In genomic region chr20:51950926-51951325, GRCh38 we compare ENCODE assay signal across 19 cellular contexts.
DNase-seq lines count a peak whose midpoint lies in the region; ATAC-seq, FAIRE-seq and TF ChIP-seq lines count a peak whose summit lies in the region.
"Had no signal": no experiment of that assay in that cellular context is flagged by ENCODE, and none has a peak within 500 bp of the region (broad histone marks: within the 10 kb centered on the region; RNA-seq: fewer than 3 reads in every experiment).

No MANE protein-coding gene starts in this region.

- H3K36me3 Mint-ChIP-seq in activated CD4-positive, alpha-beta T cell treated with anti-CD3 and anti-CD28 coated beads for 36 hours (ENCODE audit: low read depth): no peaks in the 10 kb centered on the region
- H3K36me3 Mint-ChIP-seq: CD4-positive, alpha-beta memory T cell had no signal

- no peak overlapping the region for H3K23ac ChIP-seq in IMR-90 (ENCODE audit: low read depth, low read length)
- H3K23ac ChIP-seq in H1 (ENCODE audit: insufficient read length): no peak overlapping the region

- POLR2A ChIA-PET in A549 (lab: Yijun Ruan, JAX): no interaction called here
- POLR2A ChIA-PET in IMR-90 (lab: Charles Lee; ENCODE audit: unreplicated experiment): no interaction called here
- POLR2A ChIA-PET in H1 (lab: Charles Lee; ENCODE audit: partially characterized antibody): interaction anchor here (0.7 to 1.0 kb wide), 2 partner anchors 22 to 151 kb away, joined by 3 read pairs; no protein-coding TSS in a partner anchor
- POLR2A ChIA-PET in activated CD4-positive, alpha-beta T cell treated with anti-CD3 and anti-CD28 coated beads for 36 hours (lab: Charles Lee): no interaction called here

- no peak overlapping the region for H3K4me3 Mint-ChIP-seq in activated CD4-positive, alpha-beta T cell treated with anti-CD3 and anti-CD28 coated beads for 36 hours
- H3K4me3 Mint-ChIP-seq: CD4-positive, alpha-beta memory T cell had no signal

- H3K4me1 ChIP-seq in A549 (no peaks in the 10 kb centered on the region), IMR-90 (ENCODE audit: control insufficient read depth, insufficient read depth, low read length) (0 out of 2 replicates have a peak, but pooled peaks cover 1% of the 10 kb centered on the region), H1 (replicated peaks in 1 of 4; ENCODE audit: control insufficient read depth in 3 of 4, insufficient read depth in 4 of 4, low read length in 3 of 4) (0 out of 7 replicates have a peak, but pooled peaks cover 0 to 3% (median 0%) of the 10 kb centered on the region in 4 experiments)

- FAIRE-seq in A549 (lab: Jason Lieb, UNC) (no peak), H1 (lab: Jason Lieb, UNC) (no peak)
- FAIRE-seq: GM12891, GM18507 had no signal

- H3K18ac ChIP-seq in IMR-90 (ENCODE audit: low read depth, low read length): no peak overlapping the region
- no peak overlapping the region for H3K18ac ChIP-seq in H1 (ENCODE audit: extremely low read depth, low read length)

- TF ChIP-seq CTCF in A549 (IDR thresholded peaks at IDR 0.05) (no peak), IMR-90 (conservative IDR thresholded peaks at IDR 0.05; ENCODE audit: low read depth, low read length) (no peak), H1 (IDR thresholded peaks at IDR 0.05; ENCODE audit: control extremely low read depth in 1 of 3, insufficient read depth in 1 of 3, low read depth in 1 of 3, low read length in 3 of 3) (no peak)

- H2BK5ac ChIP-seq in IMR-90 (ENCODE audit: low read depth, low read length, poor library complexity, severe bottlenecking): no peak overlapping the region
- no peak overlapping the region for H2BK5ac ChIP-seq in H1 (ENCODE audit: low read depth, low read length)

- H4K20me1 ChIP-seq in IMR-90 (ENCODE audit: insufficient read depth, low read length) (no peaks in the 10 kb centered on the region), H1 (replicated peaks in 1 of 2; ENCODE audit: control insufficient read depth in 1 of 2, insufficient read depth in 2 of 2, low read length in 2 of 2) (no peaks in the 10 kb centered on the region)

- H2AFZ ChIP-seq in IMR-90 (replicated peaks; ENCODE audit: low read length, poor library complexity) (no peak overlapping the region), H1 (ENCODE audit: low read length) (no peak overlapping the region)

- H3K4me3 ChIP-seq in A549 (no peak overlapping the region), IMR-90 (ENCODE audit: insufficient read depth, low read depth, low read length) (no peak overlapping the region), H1 (ENCODE audit: extremely low read depth in 1 of 4, insufficient read depth in 2 of 4, low read depth in 3 of 4, low read length in 4 of 4) (no peak overlapping the region)

- dilution Hi-C loops in IMR-90 (cut with HindIII; ENCODE audit: low sequenced_read_pairs, unreplicated experiment): no loop called here

- no peak for TF ChIP-seq POLR2A in A549 (IDR thresholded peaks at IDR 0.05; ENCODE audit: low read length)
- no peak for TF ChIP-seq POLR2A in IMR-90 (IDR thresholded peaks at IDR 0.05; ENCODE audit: low read depth, low read length)
- TF ChIP-seq POLR2A in H1 (IDR thresholded peaks at IDR 0.05; ENCODE audit: control extremely low read depth in 1 of 2, low read depth in 2 of 2, low read length in 2 of 2): no peak

- H3K4me2 ChIP-seq in A549 (no peak overlapping the region), IMR-90 (ENCODE audit: low read depth, low read length) (no peak overlapping the region), H1 (ENCODE audit: insufficient read depth in 1 of 2, low read depth in 2 of 2, low read length in 2 of 2) (no peak overlapping the region)

- H2BK12ac ChIP-seq in H1 (ENCODE audit: low read depth, low read length): no peak overlapping the region

- H3K9ac ChIP-seq in IMR-90 (ENCODE audit: low read depth, low read length): no peak overlapping the region
- no peak overlapping the region for H3K9ac ChIP-seq in H1 (replicated peaks in 1 of 4; ENCODE audit: extremely low read depth in 1 of 4, low read depth in 3 of 4, low read length in 3 of 4)

- H3K9me1 ChIP-seq in IMR-90 (ENCODE audit: insufficient read depth, low read length): no peaks in the 10 kb centered on the region; the same call in 1 of the 2 replicates

- no peaks in the 10 kb centered on the region for H3K79me2 ChIP-seq in H1 (ENCODE audit: control insufficient read depth in 1 of 2, insufficient read depth in 2 of 2, low read length in 2 of 2)

- H3K79me1 ChIP-seq in IMR-90 (ENCODE audit: low read depth in 1 of 2, low read length in 2 of 2): no peaks in the 10 kb centered on the region
- no peaks in the 10 kb centered on the region for H3K79me1 ChIP-seq in H1 (ENCODE audit: low read depth, low read length)

- 69% methylated on average over 4 of the region's 4 CpGs for WGBS in A549 (ENCODE audit: missing lambda C conversion rate)
- WGBS in IMR-90 (ENCODE audit: extremely low coverage in 2 of 2, insufficient read length in 1 of 2), 2 experiments: no CpG with 5 or more reads among the region's 4 CpGs
- 89% methylated on average over 4 of the region's 4 CpGs; no CpG with 5 or more reads in 1 of the 2 experiments for WGBS in H1 (ENCODE audit: extremely low coverage in 1 of 2, insufficient coverage in 1 of 2, insufficient read length in 1 of 2, insufficient replicate concordance in 2 of 2, low coverage in 1 of 2, low lambda C conversion rate in 2 of 2, missing lambda C conversion rate in 1 of 2), 2 experiments

- ATAC-seq in A549: no peak
- no peak for ATAC-seq in IMR-90 (ENCODE audit: low read depth)
- no peak for ATAC-seq in activated CD4-positive, alpha-beta T cell treated with anti-CD3 and anti-CD28 coated beads for 36 hours

- H2BK15ac ChIP-seq in IMR-90 (ENCODE audit: low read depth, low read length) (no peak overlapping the region), H1 (ENCODE audit: low read length) (no peak overlapping the region)

- H3K27me3 ChIP-seq in IMR-90 (ENCODE audit: control insufficient read depth, insufficient read depth, low read length) (no peaks in the 10 kb centered on the region; the same call in 1 of the 2 replicates), H1 (replicated peaks in 1 of 4; ENCODE audit: control insufficient read depth in 3 of 4, extremely low read depth in 1 of 4, insufficient read depth in 3 of 4, low read length in 3 of 4) (no peaks in the 10 kb centered on the region)

- CTCF ChIA-PET in A549 (lab: Yijun Ruan, JAX): interaction anchor here (1.6 kb wide), 1 partner anchor 16 kb away, joined by 3 read pairs; no protein-coding TSS in a partner anchor
- CTCF ChIA-PET in IMR-90 (lab: Yijun Ruan, JAX): interaction anchor here (0.5 kb wide), 1 partner anchor 15 kb away, joined by 3 read pairs; no protein-coding TSS in a partner anchor
- CTCF ChIA-PET in H1 (lab: Charles Lee; ENCODE audit: partially characterized antibody): interaction anchor here (0.7 to 2.9 kb wide), 3 partner anchors 11 to 29 kb away, joined by 4 to 14 read pairs (median 4); no protein-coding TSS in a partner anchor
- CTCF ChIA-PET in activated CD4-positive, alpha-beta T cell treated with anti-CD3 and anti-CD28 coated beads for 36 hours (lab: Charles Lee): no interaction called here

- H2AK5ac ChIP-seq in IMR-90 (ENCODE audit: low read depth, low read length) (no peak overlapping the region), H1 (ENCODE audit: low read depth, low read length) (no peak overlapping the region)

- H3K9me3 ChIP-seq in A549 (no peaks in the 10 kb centered on the region), IMR-90 (ENCODE audit: control insufficient read depth, insufficient read depth, low read length) (no peaks in the 10 kb centered on the region), H1 (ENCODE audit: insufficient read depth in 2 of 2, low read depth in 1 of 2, low read length in 1 of 2) (no peaks in the 10 kb centered on the region)

- H4K91ac ChIP-seq in IMR-90 (ENCODE audit: insufficient read depth, low read depth, low read length): no peak overlapping the region
- no peak overlapping the region for H4K91ac ChIP-seq in H1 (replicated peaks; ENCODE audit: insufficient read length, low read length)

- H2BK20ac ChIP-seq in IMR-90 (ENCODE audit: low read depth, low read length): no peak overlapping the region
- H2BK20ac ChIP-seq in H1 (ENCODE audit: low read length): peak overlapping the region; percentile 67; the same call in 1 of the 2 replicates

- no peak overlapping the region for H3K14ac ChIP-seq in IMR-90 (replicated peaks; ENCODE audit: low read depth, low read length)
- no peak overlapping the region for H3K14ac ChIP-seq in H1 (ENCODE audit: insufficient read length)

- no peaks in the 10 kb centered on the region for H3K23me2 ChIP-seq in H1 (ENCODE audit: low read depth, low read length)

- no peak for TF ChIP-seq EP300 in A549 (IDR thresholded peaks at IDR 0.05)
- TF ChIP-seq EP300 in H1 (IDR thresholded peaks at IDR 0.05; ENCODE audit: borderline replicate concordance in 1 of 2, low read depth in 2 of 2, low read length in 2 of 2): no peak

- H2BK120ac ChIP-seq in IMR-90 (ENCODE audit: low read depth, low read length) (no peak overlapping the region), H1 (replicated peaks; ENCODE audit: low read depth, low read length) (no peak overlapping the region)

- TF ChIP-seq RAD21 in A549 (conservative IDR thresholded peaks at IDR 0.05 in 1 of 2, IDR thresholded peaks at IDR 0.05 in 1 of 2): no peak
- TF ChIP-seq RAD21 in IMR-90 (IDR thresholded peaks at IDR 0.05; ENCODE audit: low read length): no peak
- no peak for TF ChIP-seq RAD21 in H1 (IDR thresholded peaks at IDR 0.05 in 1 of 2, conservative IDR thresholded peaks at IDR 0.05 in 1 of 2; ENCODE audit: low read depth in 2 of 2, low read length in 2 of 2)

- H4K8ac ChIP-seq in IMR-90 (ENCODE audit: low read depth in 2 of 2, low read length in 2 of 2) (no peak overlapping the region), H1 (ENCODE audit: extremely low read depth, insufficient read depth, low read length) (no peak overlapping the region)

- H3K27me3 Mint-ChIP-seq in activated CD4-positive, alpha-beta T cell treated with anti-CD3 and anti-CD28 coated beads for 36 hours: no peaks in the 10 kb centered on the region

- H3K4ac ChIP-seq in IMR-90 (ENCODE audit: low read depth, low read length) (no peak overlapping the region), H1 (replicated peaks; ENCODE audit: insufficient read length, low read depth, low read length) (no peak overlapping the region)

- no peak overlapping the region for H3K27ac ChIP-seq in A549
- no peak overlapping the region for H3K27ac ChIP-seq in IMR-90 (ENCODE audit: insufficient read depth, low read length)
- H3K27ac ChIP-seq in H1 (ENCODE audit: low read depth, low read length): no peak overlapping the region

- no peak overlapping the region for H3K27ac Mint-ChIP-seq in activated CD4-positive, alpha-beta T cell treated with anti-CD3 and anti-CD28 coated beads for 36 hours
- H3K27ac Mint-ChIP-seq: CD4-positive, alpha-beta memory T cell had no signal

- H4K5ac ChIP-seq in IMR-90 (ENCODE audit: low read depth, low read length): no peak overlapping the region
- no peak overlapping the region for H4K5ac ChIP-seq in H1 (ENCODE audit: insufficient read length, low read depth, low read length)

- no peak overlapping the region for H2AK9ac ChIP-seq in IMR-90 (replicated peaks; ENCODE audit: low read depth, low read length, poor library complexity)

- intact Hi-C loops in IMR-90 (cut with micrococcal nuclease): no loop called here
- intact Hi-C loops in posterior vena cava (cut with DNase I): no loop called here
- intact Hi-C loops in activated CD4-positive, alpha-beta T cell treated with anti-CD3 and anti-CD28 coated beads for 36 hours (cut with DNase I, micrococcal nuclease): no loop called here

- H3K56ac ChIP-seq in IMR-90 (ENCODE audit: extremely low read depth, insufficient read depth, low read length) (no peak overlapping the region), H1 (replicated peaks; ENCODE audit: insufficient read length, low read depth, low read length) (no peak overlapping the region)

- in situ Hi-C loops in IMR-90 (cut with MboI; ENCODE audit: low sequenced_read_pairs): no loop called here

- DNase-seq in A549 (ENCODE audit: low read depth in 1 of 2, low spot score in 1 of 2) (no peak), IMR-90 (no peak), H1 (ENCODE audit: low read depth in 1 of 2, low spot score in 2 of 2) (no peak), T-helper 2 cell (no peak), posterior vena cava (ENCODE audit: low spot score) (no peak)
- DNase-seq in activated CD4-positive, alpha-beta T cell treated with anti-CD3 and anti-CD28 coated beads for 36 hours: no peak
- DNase-seq: 8988T; C1 segment of cervical spinal cord; Calu3; CD4-positive, alpha-beta memory T cell; COR-L47; DMS53; DMS79 treated with DMSO at 0.1 percent for 48 hours; GF-D8; GOT3; H7; HCEC 1CT had no signal

- H3K36me3 ChIP-seq in IMR-90 (ENCODE audit: control insufficient read depth, insufficient read depth, low read length) (no peaks in the 10 kb centered on the region), H1 (ENCODE audit: control insufficient read depth in 2 of 4, insufficient read depth in 4 of 4, low read length in 3 of 4) (no peaks in the 10 kb centered on the region)

- BruUV-seq in IMR-90 (replicated peaks; lab: Mats Ljungman, UMichigan): no TSS peak

- no peaks in the 10 kb centered on the region for H3K9me3 Mint-ChIP-seq in activated CD4-positive, alpha-beta T cell treated with anti-CD3 and anti-CD28 coated beads for 36 hours (ENCODE audit: low read depth)

- no peaks in the 10 kb centered on the region for H3K4me1 Mint-ChIP-seq in activated CD4-positive, alpha-beta T cell treated with anti-CD3 and anti-CD28 coated beads for 36 hours
- H3K4me1 Mint-ChIP-seq: CD4-positive, alpha-beta memory T cell had no signal

Comparison
In these comparisons a context has a peak if more than half of its experiments do, and no peak if none do; other contexts are left out.
1. Of the 18 proteins assayed by ChIP-seq in both H1 and A549: peak only in H1: none; only in A549: none; in both: CEBPB; in neither: 17.